In genomic region chr5:158995694-158996173, GRCh38 we compare ENCODE assay signal across 11 cellular contexts.
DNase-seq lines count a peak whose midpoint lies in the region; ATAC-seq and TF ChIP-seq lines count a peak whose summit lies in the region.
"Had no signal": no experiment of that assay in that cellular context is flagged by ENCODE, and none has a peak within 500 bp of the region (broad histone marks: within the 10 kb centered on the region; RNA-seq: fewer than 3 reads in every experiment).

No MANE protein-coding gene starts in this region.

- peak overlapping the region; percentile 69; the same call in 1 of the 2 replicates for H3K27ac ChIP-seq in SK-N-MC
- H3K27ac ChIP-seq in thoracic aorta = peak overlapping the region; percentile 66
- H3K27ac ChIP-seq: SJSA1 had no signal

- intact Hi-C loops in Caco-2 (cut with micrococcal nuclease; ENCODE audit: unreplicated experiment) = no loop called here

- peaks cover 35 to 91% of the 10 kb centered on the region in 2 donors for H3K4me1 ChIP-seq in thoracic aorta (ENCODE audit: control insufficient read depth in 1 of 2, low read depth in 2 of 2)
- no peaks in the 10 kb centered on the region for H3K4me1 ChIP-seq in Caco-2

- H3K36me3 Mint-ChIP-seq in T-helper 2 cell treated with Interferon-gamma antibody and Interleukin-4, amounts not matched to agents 5 μg/mL and 100 μg/mL, for 36 hours (ENCODE audit: low read depth) = no peaks in the 10 kb centered on the region
- no peaks in the 10 kb centered on the region for H3K36me3 Mint-ChIP-seq in Caco-2 (ENCODE audit: insufficient read depth, unreplicated experiment)
- H3K36me3 Mint-ChIP-seq: activated CD4-positive, alpha-beta memory T cell treated with anti-CD3 and anti-CD28 coated beads for 36 hours; naive thymus-derived CD8-positive, alpha-beta T cell had no signal

- H3K4me3 Mint-ChIP-seq in T-helper 2 cell treated with Interferon-gamma antibody and Interleukin-4, amounts not matched to agents 5 μg/mL and 100 μg/mL, for 36 hours = no peak overlapping the region
- H3K4me3 Mint-ChIP-seq in Caco-2 (ENCODE audit: unreplicated experiment) = no peak overlapping the region
- H3K4me3 Mint-ChIP-seq: activated CD4-positive, alpha-beta memory T cell treated with anti-CD3 and anti-CD28 coated beads for 36 hours; naive thymus-derived CD8-positive, alpha-beta T cell; stimulated activated naive CD8-positive, alpha-beta T cell treated with anti-CD3 and anti-CD28 coated beads, Interleukin-15, amount 100 ng/mL, for 72 hours had no signal

- CTCF ChIA-PET in Caco-2 (lab: Charles Lee) = no interaction called here

- H3K4me1 Mint-ChIP-seq in T-helper 2 cell treated with Interferon-gamma antibody and Interleukin-4, amounts not matched to agents 5 μg/mL and 100 μg/mL, for 36 hours (ENCODE audit: low read depth) = no peaks in the 10 kb centered on the region
- no peaks in the 10 kb centered on the region for H3K4me1 Mint-ChIP-seq in Caco-2 (ENCODE audit: low read depth, unreplicated experiment)
- H3K4me1 Mint-ChIP-seq: stimulated activated naive CD8-positive, alpha-beta T cell treated with anti-CD3 and anti-CD28 coated beads, Interleukin-15, amount 100 ng/mL, for 72 hours had no signal

- ATAC-seq in GM18873 (IDR thresholded peaks at IDR 0.05; ENCODE audit: low FRiP score, unreplicated experiment) (peak; percentile 66), HG02588 (IDR thresholded peaks at IDR 0.05; ENCODE audit: unreplicated experiment) (peak; percentile 68), thoracic aorta (ENCODE audit: insufficient number of reproducible peaks, low FRiP score, low read depth) (no peak)
- ATAC-seq: naive thymus-derived CD8-positive, alpha-beta T cell; stimulated activated naive CD8-positive, alpha-beta T cell treated with anti-CD3 and anti-CD28 coated beads, Interleukin-15, amount 100 ng/mL, for 72 hours had no signal

- H3K27ac Mint-ChIP-seq in T-helper 2 cell treated with Interferon-gamma antibody and Interleukin-4, amounts not matched to agents 5 μg/mL and 100 μg/mL, for 36 hours = no peak overlapping the region
- H3K27ac Mint-ChIP-seq in Caco-2 (ENCODE audit: unreplicated experiment) = no peak overlapping the region
- H3K27ac Mint-ChIP-seq: activated CD4-positive, alpha-beta memory T cell treated with anti-CD3 and anti-CD28 coated beads for 36 hours; naive thymus-derived CD8-positive, alpha-beta T cell; stimulated activated naive CD8-positive, alpha-beta T cell treated with anti-CD3 and anti-CD28 coated beads, Interleukin-15, amount 100 ng/mL, for 72 hours had no signal

- POLR2A ChIA-PET in Caco-2 (lab: Charles Lee) = no interaction called here

- H3K27me3 Mint-ChIP-seq in T-helper 2 cell treated with Interferon-gamma antibody and Interleukin-4, amounts not matched to agents 5 μg/mL and 100 μg/mL, for 36 hours (ENCODE audit: low read depth) = peaks cover 4% of the 10 kb centered on the region
- H3K27me3 Mint-ChIP-seq in Caco-2 (ENCODE audit: insufficient read depth, unreplicated experiment) = peaks cover 7% of the 10 kb centered on the region
- H3K27me3 Mint-ChIP-seq: stimulated activated naive CD8-positive, alpha-beta T cell treated with anti-CD3 and anti-CD28 coated beads, Interleukin-15, amount 100 ng/mL, for 72 hours had no signal

- H3K27me3 ChIP-seq in thoracic aorta (replicated peaks; ENCODE audit: insufficient read depth) (no peaks in the 10 kb centered on the region), Caco-2 (replicated peaks; ENCODE audit: control insufficient read depth, insufficient read depth, low read length) (no peaks in the 10 kb centered on the region)
- H3K27me3 ChIP-seq: SJSA1 had no signal

- H3K9me3 ChIP-seq in SK-N-MC (ENCODE audit: low read depth, low read length) (no peaks in the 10 kb centered on the region), thoracic aorta (no peaks in the 10 kb centered on the region), Caco-2 (no peaks in the 10 kb centered on the region)
- H3K9me3 ChIP-seq: SJSA1 had no signal

- no peaks in the 10 kb centered on the region for H3K36me3 ChIP-seq in SK-N-MC (ENCODE audit: insufficient read depth, low read length)
- H3K36me3 ChIP-seq in thoracic aorta = no peaks in the 10 kb centered on the region
- H3K36me3 ChIP-seq in Caco-2 (ENCODE audit: control insufficient read depth, insufficient read depth, low read length) = no peaks in the 10 kb centered on the region
- H3K36me3 ChIP-seq: SJSA1 had no signal

- TF ChIP-seq CTCF in thoracic aorta (IDR thresholded peaks at IDR 0.05) = no peak
- TF ChIP-seq CTCF in Caco-2 (IDR thresholded peaks at IDR 0.05; ENCODE audit: insufficient read depth in 1 of 2, low read depth in 1 of 2, low read length in 1 of 2, severe bottlenecking in 1 of 2, unreplicated experiment in 1 of 2) = no peak

- peak overlapping the region; percentile 9 for H3K9ac ChIP-seq in SK-N-MC (ENCODE audit: insufficient read length)

- no peak for DNase-seq in SK-N-MC (ENCODE audit: low read depth, low spot score)
- no peak for DNase-seq in thoracic aorta (ENCODE audit: low spot score)
- no peak for DNase-seq in T-helper 2 cell treated with Interferon-gamma antibody and Interleukin-4, amounts not matched to agents 5 μg/mL and 100 μg/mL, for 36 hours (ENCODE audit: low spot score)
- no peak for DNase-seq in Caco-2
- DNase-seq in activated gamma-delta T cell (lab: John Stamatoyannopoulos, UW) = no peak
- DNase-seq: activated CD4-positive, alpha-beta memory T cell treated with anti-CD3 and anti-CD28 coated beads for 36 hours; naive thymus-derived CD8-positive, alpha-beta T cell; stimulated activated naive CD8-positive, alpha-beta T cell treated with anti-CD3 and anti-CD28 coated beads, Interleukin-15, amount 100 ng/mL, for 72 hours had no signal

- BruUV-seq in Caco-2 (replicated peaks; lab: Mats Ljungman, UMichigan) = no TSS peak

- H3K4me3 ChIP-seq in SK-N-MC = no peak overlapping the region
- H3K4me3 ChIP-seq in thoracic aorta = no peak overlapping the region
- no peak overlapping the region for H3K4me3 ChIP-seq in Caco-2 (ENCODE audit: low read depth, low read length)
- H3K4me3 ChIP-seq: SJSA1 had no signal

- no peaks in the 10 kb centered on the region for H3K9me3 Mint-ChIP-seq in T-helper 2 cell treated with Interferon-gamma antibody and Interleukin-4, amounts not matched to agents 5 μg/mL and 100 μg/mL, for 36 hours
- no peaks in the 10 kb centered on the region for H3K9me3 Mint-ChIP-seq in Caco-2 (ENCODE audit: unreplicated experiment)
- H3K9me3 Mint-ChIP-seq: activated CD4-positive, alpha-beta memory T cell treated with anti-CD3 and anti-CD28 coated beads for 36 hours; naive thymus-derived CD8-positive, alpha-beta T cell; stimulated activated naive CD8-positive, alpha-beta T cell treated with anti-CD3 and anti-CD28 coated beads, Interleukin-15, amount 100 ng/mL, for 72 hours had no signal
